ENCODE assay signal across 26 cellular contexts in genomic region chr4:15935504-15936392, GRCh38. TPM values are rescaled to one million over a fixed set of nuclear protein-coding genes. Genes with fewer than 3 reads are reported as not detected.
"Had no signal": no experiment of that assay in that cellular context is flagged by ENCODE, and none has a peak within 500 bp of the region (broad histone marks: within the 10 kb centered on the region; RNA-seq: fewer than 3 reads in every experiment).

No MANE protein-coding gene starts in this region.

- H3K4me1 Mint-ChIP-seq: activated CD4-positive, alpha-beta T cell treated with anti-CD3 and anti-CD28 coated beads, Interleukin-2, amount 10 ng/mL, durations not matched to agents 24 days and 14 days; brain; stimulated activated effector memory CD8-positive, alpha-beta T cell treated with anti-CD3 and anti-CD28 coated beads, Interleukin-12 subunit alpha, Interleukin-12 subunit beta, amount 100 ng/mL, for 72 hours had no signal

- ATAC-seq: activated CD8-positive, alpha-beta T cell treated with anti-CD3 and anti-CD28 coated beads, Interleukin-2, amount 10 ng/mL, durations not matched to agents 7 days and 5 days; left lobe of liver; stimulated activated effector memory CD8-positive, alpha-beta T cell treated with anti-CD3 and anti-CD28 coated beads, Interleukin-12 subunit alpha, Interleukin-12 subunit beta, amount 100 ng/mL, for 72 hours had no signal

- H3K36me3 ChIP-seq: stomach had no signal

- H3K4me3 Mint-ChIP-seq: activated CD4-positive, alpha-beta T cell treated with anti-CD3 and anti-CD28 coated beads, Interleukin-2, amount 10 ng/mL, durations not matched to agents 24 days and 14 days; activated CD8-positive, alpha-beta T cell treated with anti-CD3 and anti-CD28 coated beads, Interleukin-2, amount 10 ng/mL, durations not matched to agents 7 days and 5 days; activated naive CD8-positive, alpha-beta T cell treated with anti-CD3 and anti-CD28 coated beads, Interleukin-2, amount 10 ng/mL, durations not matched to agents 7 days and 5 days; activated T-cell treated with anti-CD3 and anti-CD28 coated beads, Interleukin-2, amount 50 U/mL, for 24 hours; brain; dendritic cell treated with granulocyte-macrophage colony-stimulating factor and Interleukin-4, amounts not matched to agents 40 ng/mL and 50 ng/mL, for 4 days; stimulated activated effector memory CD8-positive, alpha-beta T cell treated with anti-CD3 and anti-CD28 coated beads, Interleukin-12 subunit alpha, Interleukin-12 subunit beta, amount 100 ng/mL, for 72 hours had no signal

- H3K27ac ChIP-seq: stomach had no signal

- DNase-seq: activated CD4-positive, alpha-beta T cell treated with anti-CD3 and anti-CD28 coated beads, Interleukin-2, amount 10 ng/mL, durations not matched to agents 24 days and 14 days; activated CD8-positive, alpha-beta T cell treated with anti-CD3 and anti-CD28 coated beads, Interleukin-2, amount 10 ng/mL, durations not matched to agents 7 days and 5 days; activated naive CD4-positive, alpha-beta T cell treated with Interleukin-2 at 50 U/mL for 16 hours; activated naive CD8-positive, alpha-beta T cell treated with anti-CD3 and anti-CD28 coated beads, Interleukin-2, amount 10 ng/mL, durations not matched to agents 7 days and 5 days; activated T-cell treated with anti-CD3 and anti-CD28 coated beads, Interleukin-2, amount 50 U/mL, for 24 hours; cerebellar nuclear complex; effector CD8-positive, alpha-beta T cell; hypothalamus; kidney; occipital lobe; stimulated activated CD4-positive, alpha-beta T cell treated with anti-CD3 and anti-CD28 coated beads, Interleukin-15, amount 100 ng/mL, for 24 hours; stimulated activated CD4-positive, alpha-beta T cell treated with anti-CD3 and anti-CD28 coated beads, Interleukin-2, amount 100 ng/mL, for 48 hours; T-helper 1 cell; T1000 had no signal

- H3K9me3 ChIP-seq: stomach had no signal

- H3K4me3 ChIP-seq: stomach had no signal

- H3K27ac Mint-ChIP-seq: activated CD4-positive, alpha-beta T cell treated with anti-CD3 and anti-CD28 coated beads, Interleukin-2, amount 10 ng/mL, durations not matched to agents 24 days and 14 days; activated CD8-positive, alpha-beta T cell treated with anti-CD3 and anti-CD28 coated beads, Interleukin-2, amount 10 ng/mL, durations not matched to agents 7 days and 5 days; activated naive CD8-positive, alpha-beta T cell treated with anti-CD3 and anti-CD28 coated beads, Interleukin-2, amount 10 ng/mL, durations not matched to agents 7 days and 5 days; activated T-cell treated with anti-CD3 and anti-CD28 coated beads, Interleukin-2, amount 50 U/mL, for 24 hours; activated T-helper 2 cell treated with anti-CD3 and anti-CD28 coated beads, Interferon-gamma antibody, Interleukin-2, Interleukin-4, amounts not matched to agents 10 μg/mL and 5 μg/mL and 100 μg/mL, durations not matched to agents 14 hours and 24 hours and 36 hours; brain; dendritic cell treated with granulocyte-macrophage colony-stimulating factor and Interleukin-4, amounts not matched to agents 40 ng/mL and 50 ng/mL, for 4 days; stimulated activated effector memory CD8-positive, alpha-beta T cell treated with anti-CD3 and anti-CD28 coated beads, Interleukin-12 subunit alpha, Interleukin-12 subunit beta, amount 100 ng/mL, for 72 hours had no signal

- H3K4me1 ChIP-seq: stomach had no signal

- H3K27me3 Mint-ChIP-seq: dendritic cell treated with granulocyte-macrophage colony-stimulating factor and Interleukin-4, amounts not matched to agents 40 ng/mL and 50 ng/mL, for 4 days had no signal

- H3K9me3 Mint-ChIP-seq: activated CD4-positive, alpha-beta T cell treated with anti-CD3 and anti-CD28 coated beads, Interleukin-2, amount 10 ng/mL, durations not matched to agents 24 days and 14 days; activated naive CD8-positive, alpha-beta T cell treated with anti-CD3 and anti-CD28 coated beads, Interleukin-2, amount 10 ng/mL, durations not matched to agents 7 days and 5 days; activated T-cell treated with anti-CD3 and anti-CD28 coated beads, Interleukin-2, amount 50 U/mL, for 24 hours; activated T-helper 2 cell treated with anti-CD3 and anti-CD28 coated beads, Interferon-gamma antibody, Interleukin-2, Interleukin-4, amounts not matched to agents 10 μg/mL and 5 μg/mL and 100 μg/mL, durations not matched to agents 14 hours and 24 hours and 36 hours; dendritic cell treated with granulocyte-macrophage colony-stimulating factor and Interleukin-4, amounts not matched to agents 40 ng/mL and 50 ng/mL, for 4 days; stimulated activated effector memory CD8-positive, alpha-beta T cell treated with anti-CD3 and anti-CD28 coated beads, Interleukin-12 subunit alpha, Interleukin-12 subunit beta, amount 100 ng/mL, for 72 hours had no signal

- H3K36me3 Mint-ChIP-seq: activated naive CD8-positive, alpha-beta T cell treated with anti-CD3 and anti-CD28 coated beads, Interleukin-2, amount 10 ng/mL, durations not matched to agents 7 days and 5 days; brain; stimulated activated effector memory CD8-positive, alpha-beta T cell treated with anti-CD3 and anti-CD28 coated beads, Interleukin-12 subunit alpha, Interleukin-12 subunit beta, amount 100 ng/mL, for 72 hours had no signal

RNA-seq across cellular contexts. Expression of gene FGFBP1, which starts 2.8 kb away (rescaled TPM):
- total RNA-seq: activated CD4-positive, alpha-beta T cell treated with anti-CD3 and anti-CD28 coated beads, Interleukin-2, amount 10 ng/mL, durations not matched to agents 24 days and 14 days; activated CD8-positive, alpha-beta T cell treated with anti-CD3 and anti-CD28 coated beads, Interleukin-2, amount 10 ng/mL, durations not matched to agents 7 days and 5 days; activated naive CD8-positive, alpha-beta T cell treated with anti-CD3 and anti-CD28 coated beads, Interleukin-2, amount 10 ng/mL, durations not matched to agents 7 days and 5 days; activated T-helper 2 cell treated with anti-CD3 and anti-CD28 coated beads, Interferon-gamma antibody, Interleukin-2, Interleukin-4, amounts not matched to agents 10 μg/mL and 5 μg/mL and 100 μg/mL, durations not matched to agents 14 hours and 24 hours and 36 hours; fibroblast of lung; frontal cortex; left lobe of liver; occipital lobe; posterior vena cava; temporal lobe; ureter had no signal
- polyA plus RNA-seq: fibroblast of lung, neural cell had no signal

RNA-seq across cellular contexts. Expression of gene FGFBP2, which starts 27.2 kb away (rescaled TPM):
- total RNA-seq: fibroblast of lung, frontal cortex, occipital lobe, temporal lobe, ureter had no signal
- polyA plus RNA-seq: neural cell had no signal
